Comparison of ENCODE assay signal across 8 cellular contexts in genomic region chr1:66335859-66336640, GRCh38.
A peak's percentile ranks its signal among the peaks of the same experiment; 100 is the strongest.
DNase-seq lines count a peak whose midpoint lies in the region; ATAC-seq and TF ChIP-seq lines count a peak whose summit lies in the region.

No MANE protein-coding gene starts in this region.

- no peaks in the 10 kb centered on the region for H3K27me3 Mint-ChIP-seq in endodermal cell (ENCODE audit: insufficient read depth)

- intact Hi-C loops in tibial artery (cut with DNase I; ENCODE audit: low total_unique reads), result no loop called here

- H3K4me1 Mint-ChIP-seq in endodermal cell, result peaks cover 57% of the 10 kb centered on the region

- peak overlapping the region; percentile 74 for H3K4me3 Mint-ChIP-seq in endodermal cell

- peak; percentile 82 for ATAC-seq in GM21381 (IDR thresholded peaks at IDR 0.05; ENCODE audit: unreplicated experiment)

- H3K9me3 Mint-ChIP-seq in endodermal cell, result no peaks in the 10 kb centered on the region

- H3K4me3 ChIP-seq in endodermal cell (ENCODE audit: low read length), result no peak overlapping the region
- H3K4me3 ChIP-seq in neutrophil (ENCODE audit: low read depth in 1 of 2, low read length in 1 of 2), result peak overlapping the region; percentile 77 to 98
- H3K4me3 ChIP-seq in tibial artery, result peak overlapping the region; percentile 48 to 59

- H3K9ac ChIP-seq in endodermal cell (ENCODE audit: extremely low read depth, low read length, poor library complexity, severe bottlenecking), result no peak overlapping the region

- peaks cover 15% of the 10 kb centered on the region for H3K4me1 ChIP-seq in endodermal cell (ENCODE audit: control insufficient read depth, insufficient read depth, low read length)
- peaks cover 67 to 75% of the 10 kb centered on the region in 2 experiments for H3K4me1 ChIP-seq in neutrophil (ENCODE audit: control insufficient read depth in 1 of 2, insufficient read depth in 1 of 2, low read depth in 1 of 2, low read length in 1 of 2)
- peaks cover 0 to 63% (median 19%) of the 10 kb centered on the region in 4 donors for H3K4me1 ChIP-seq in tibial artery

- 60 to 78% methylated on average over 2 to 10 of the region's 10 CpGs for WGBS in endodermal cell (ENCODE audit: insufficient coverage in 1 of 2, insufficient read length in 1 of 2), 2 experiments

- no peaks in the 10 kb centered on the region for H3K27me3 ChIP-seq in endodermal cell (ENCODE audit: control insufficient read depth, insufficient read depth, low read length, poor library complexity, severe bottlenecking)
- no peaks in the 10 kb centered on the region for H3K27me3 ChIP-seq in neutrophil
- H3K27me3 ChIP-seq in tibial artery, result no peaks in the 10 kb centered on the region

- H3K36me3 ChIP-seq in endodermal cell (ENCODE audit: control insufficient read depth, insufficient read depth, low read length) (no peaks in the 10 kb centered on the region), neutrophil (peaks cover 5% of the 10 kb centered on the region), tibial artery (no peaks in the 10 kb centered on the region)

- no peaks in the 10 kb centered on the region for H3K9me3 ChIP-seq in endodermal cell (ENCODE audit: control insufficient read depth, low read length)
- no peaks in the 10 kb centered on the region for H3K9me3 ChIP-seq in neutrophil
- H3K9me3 ChIP-seq in tibial artery, result no peaks in the 10 kb centered on the region

- peaks cover 5% of the 10 kb centered on the region for H3K36me3 Mint-ChIP-seq in endodermal cell (ENCODE audit: low read depth)

- peak; percentile 86 for DNase-seq in CD1c-positive myeloid dendritic cell (ENCODE audit: extremely low spot score)
- peak; percentile 77 for DNase-seq in KG1 (lab: John Stamatoyannopoulos, UW)
- peak; percentile 59 to 64 for DNase-seq in activated CD4-positive, alpha-beta T cell treated with anti-CD3 and anti-CD28 coated beads, Interleukin-2, amount 50 U/mL, for 4 hours
- peak; percentile 48 for DNase-seq in endodermal cell
- DNase-seq in tibial artery, result peak; percentile 77 to 85
- DNase-seq in cerebellar nuclear complex (lab: John Stamatoyannopoulos, UW), result no peak

- peak overlapping the region; percentile 59 for H3K27ac ChIP-seq in endodermal cell (ENCODE audit: low read depth, low read length)
- H3K27ac ChIP-seq in neutrophil, result peak overlapping the region; percentile 96
- H3K27ac ChIP-seq in tibial artery, result peak overlapping the region; percentile 79 to 88

- peak overlapping the region; percentile 60 for H3K27ac Mint-ChIP-seq in endodermal cell

- no peak for TF ChIP-seq CTCF in endodermal cell (conservative IDR thresholded peaks at IDR 0.05)
- peak; percentile 26 for TF ChIP-seq CTCF in neutrophil (IDR thresholded peaks at IDR 0.05)
- TF ChIP-seq CTCF in tibial artery (IDR thresholded peaks at IDR 0.05), result no peak

Comparison
In these comparisons a context has a peak if more than half of its experiments do, and no peak if none do; other contexts are left out.
1. DNase-seq: peak in CD1c-positive myeloid dendritic cell (single experiment), KG1 (single experiment), activated CD4-positive, alpha-beta T cell treated with anti-CD3 and anti-CD28 coated beads, Interleukin-2, amount 50 U/mL, for 4 hours (2 of 2), endodermal cell (single experiment) and tibial artery (2 of 2); none in cerebellar nuclear complex (0 of 2).
2. Peak in every context shown above with its lines, with median percentiles within 50 percentile points of each other: H3K27ac ChIP-seq.